10 cellular contexts compared by ENCODE assay signal in the genomic region with DNA sequence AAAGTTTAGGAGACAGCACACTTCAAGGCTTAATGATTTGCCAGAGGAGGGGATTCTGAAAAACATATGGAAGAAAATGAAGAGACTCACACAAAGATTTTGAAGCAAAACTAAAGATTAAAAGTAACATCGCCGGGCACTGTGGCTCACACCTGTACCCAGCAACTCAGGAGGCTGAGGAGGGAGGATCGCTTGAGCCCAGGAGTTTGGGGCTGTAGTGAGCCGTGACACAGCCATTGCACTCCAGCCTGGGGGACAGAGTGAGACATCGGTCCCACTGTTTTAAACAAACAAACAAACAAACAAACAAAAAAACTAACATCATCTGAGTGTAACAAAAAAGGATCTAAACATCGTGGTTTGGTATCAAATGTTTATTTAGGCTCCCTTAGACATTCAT. TPM values are rescaled to one million over a fixed set of nuclear protein-coding genes. Genes with fewer than 3 reads are reported as not detected.
DNase-seq lines count a peak whose midpoint lies in the region; ATAC-seq and TF ChIP-seq lines count a peak whose summit lies in the region.
"Had no signal": no experiment of that assay in that cellular context is flagged by ENCODE, and none has a peak within 500 bp of the region (broad histone marks: within the 10 kb centered on the region; RNA-seq: fewer than 3 reads in every experiment).

No MANE protein-coding gene starts in this region.

- H3K9me3 ChIP-seq in RWPE2 (ENCODE audit: severe bottlenecking), result no peaks in the 10 kb centered on the region
- H3K9me3 ChIP-seq in fibroblast of lung (ENCODE audit: control insufficient read depth, insufficient read depth, low read depth, low read length), result no peaks in the 10 kb centered on the region
- H3K9me3 ChIP-seq in skeletal muscle satellite cell (replicated peaks; ENCODE audit: low read length), result no peaks in the 10 kb centered on the region
- H3K9me3 ChIP-seq: HAP-1 had no signal

- DNase-seq in activated CD4-positive, alpha-beta T cell treated with anti-CD3 and anti-CD28 coated beads, Interleukin-2, amount 10 ng/mL, durations not matched to agents 24 days and 14 days, result no peak
- no peak for DNase-seq in activated CD4-positive, alpha-beta T cell treated with anti-CD3 and anti-CD28 coated beads for 1 hour
- peak; percentile 9 for DNase-seq in RWPE2 (ENCODE audit: low spot score)
- DNase-seq in fibroblast of lung (ENCODE audit: low read depth in 2 of 2), result no peak
- no peak for DNase-seq in NCI-H748 treated with DMSO at 0.1 percent for 48 hours (lab: John Stamatoyannopoulos, UW)
- no peak for DNase-seq in HUDEP-2 (lab: John Stamatoyannopoulos, UW; ENCODE audit: unreplicated experiment in 76 of 76)
- DNase-seq in DMS114 treated with DMSO at 0.1 percent for 48 hours (lab: John Stamatoyannopoulos, UW; ENCODE audit: unreplicated experiment), result no peak
- DNase-seq: AML-193 had no signal

- no peak overlapping the region for H2AFZ ChIP-seq in fibroblast of lung (ENCODE audit: low read length)

- H3K4me3 ChIP-seq in RWPE2 (ENCODE audit: severe bottlenecking) (no peak overlapping the region), fibroblast of lung (replicated peaks in 1 of 4; ENCODE audit: control extremely low read depth in 1 of 4, insufficient read depth in 1 of 4, low read depth in 3 of 4, low read length in 4 of 4) (peak overlapping the region in 3 of 4 experiments; percentile 12 to 35 (median 14)), skeletal muscle satellite cell (ENCODE audit: low read length) (peak overlapping the region; percentile 33)

- peak overlapping the region; percentile 50 for H3K4me3 Mint-ChIP-seq in activated CD4-positive, alpha-beta T cell treated with anti-CD3 and anti-CD28 coated beads, Interleukin-2, amount 10 ng/mL, durations not matched to agents 24 days and 14 days

- H3K36me3 ChIP-seq in RWPE2 (ENCODE audit: low read depth) (peaks cover 59% of the 10 kb centered on the region), fibroblast of lung (ENCODE audit: control insufficient read depth, insufficient read depth, low read length) (peaks cover 1% of the 10 kb centered on the region), skeletal muscle satellite cell (ENCODE audit: insufficient read depth, low read length) (peaks cover 42% of the 10 kb centered on the region)

- H3K4me2 ChIP-seq in fibroblast of lung (ENCODE audit: extremely low read depth, insufficient read depth, low read length) (peak overlapping the region; percentile 66), skeletal muscle satellite cell (ENCODE audit: low read length) (peak overlapping the region; percentile 59)

- peaks cover 52% of the 10 kb centered on the region for H3K4me1 Mint-ChIP-seq in activated CD4-positive, alpha-beta T cell treated with anti-CD3 and anti-CD28 coated beads, Interleukin-2, amount 10 ng/mL, durations not matched to agents 24 days and 14 days

- H3K9me3 Mint-ChIP-seq in activated CD4-positive, alpha-beta T cell treated with anti-CD3 and anti-CD28 coated beads, Interleukin-2, amount 10 ng/mL, durations not matched to agents 24 days and 14 days, result no peaks in the 10 kb centered on the region

- H3K79me2 ChIP-seq in fibroblast of lung (ENCODE audit: control insufficient read depth, insufficient read depth, low read length), result peaks cover 74% of the 10 kb centered on the region

- H3K27ac ChIP-seq in RWPE2 (ENCODE audit: poor library complexity, severe bottlenecking) (no peak overlapping the region), fibroblast of lung (ENCODE audit: insufficient read depth, low read length) (no peak overlapping the region)

- H3K27me3 ChIP-seq in RWPE2 (ENCODE audit: insufficient read depth, poor library complexity, severe bottlenecking) (no peaks in the 10 kb centered on the region), fibroblast of lung (ENCODE audit: control insufficient read depth, insufficient read depth, low read length) (no peaks in the 10 kb centered on the region), skeletal muscle satellite cell (ENCODE audit: control insufficient read depth, insufficient read depth, low read length) (no peaks in the 10 kb centered on the region)

- no peaks in the 10 kb centered on the region for H3K27me3 Mint-ChIP-seq in activated CD4-positive, alpha-beta T cell treated with anti-CD3 and anti-CD28 coated beads, Interleukin-2, amount 10 ng/mL, durations not matched to agents 24 days and 14 days

- H3K36me3 Mint-ChIP-seq in activated CD4-positive, alpha-beta T cell treated with anti-CD3 and anti-CD28 coated beads, Interleukin-2, amount 10 ng/mL, durations not matched to agents 24 days and 14 days (ENCODE audit: low read depth), result peaks cover 28% of the 10 kb centered on the region

- TF ChIP-seq CTCF in RWPE2 (IDR thresholded peaks at IDR 0.05; ENCODE audit: poor library complexity, severe bottlenecking) (no peak), fibroblast of lung (conservative IDR thresholded peaks at IDR 0.05 in 1 of 2, IDR thresholded peaks at IDR 0.05 in 1 of 2; ENCODE audit: low read depth in 1 of 2, low read length in 2 of 2) (no peak)

- no peak overlapping the region for H3K27ac Mint-ChIP-seq in activated CD4-positive, alpha-beta T cell treated with anti-CD3 and anti-CD28 coated beads, Interleukin-2, amount 10 ng/mL, durations not matched to agents 24 days and 14 days

- H3K9ac ChIP-seq in fibroblast of lung (ENCODE audit: insufficient read depth, low read length), result no peak overlapping the region
- no peak overlapping the region for H3K9ac ChIP-seq in skeletal muscle satellite cell (ENCODE audit: low read depth, low read length)

- H4K20me1 ChIP-seq in fibroblast of lung (ENCODE audit: control insufficient read depth, extremely low read depth, insufficient read depth, low read length), result peaks cover 7% of the 10 kb centered on the region

- no peak for ATAC-seq in RWPE2 (ENCODE audit: low read depth)

- H3K4me1 ChIP-seq in RWPE2 (ENCODE audit: insufficient read depth, poor library complexity, severe bottlenecking), result peaks cover 3% of the 10 kb centered on the region
- H3K4me1 ChIP-seq in fibroblast of lung (ENCODE audit: control insufficient read depth, extremely low read depth, insufficient read depth, low read length), result peaks cover 2% of the 10 kb centered on the region
- H3K4me1 ChIP-seq in skeletal muscle satellite cell (ENCODE audit: control insufficient read depth, insufficient read depth, low read length), result peaks cover 45% of the 10 kb centered on the region

- intact Hi-C loops in activated CD4-positive, alpha-beta T cell treated with anti-CD3 and anti-CD28 coated beads, Interleukin-2, amount 10 ng/mL, durations not matched to agents 24 days and 14 days (cut with micrococcal nuclease), result no loop called here

RNA-seq across cellular contexts. Expression of a gene that starts 2.5 kb away (rescaled TPM):
- total RNA-seq in activated CD4-positive, alpha-beta T cell treated with anti-CD3 and anti-CD28 coated beads, Interleukin-2, amount 10 ng/mL, durations not matched to agents 24 days and 14 days, result 64.0 and 73.8 TPM in 2 replicates
- 130 and 177 TPM in 2 replicates for total RNA-seq in fibroblast of lung
- 281 and 365 TPM in 2 replicates for polyA plus RNA-seq in fibroblast of lung
- polyA plus RNA-seq in fibroblast of lung (2012), result 219 and 288 TPM in 2 replicates
- polyA minus RNA-seq in fibroblast of lung (ENCODE audit: low replicate concordance), result 226 and 257 TPM in 2 replicates
- 192 and 243 TPM in 2 replicates for total RNA-seq in skeletal muscle satellite cell (2012; rRNA removed)

RNA-seq across cellular contexts. Expression of a gene that starts 33.7 kb away (rescaled TPM):
- total RNA-seq in activated CD4-positive, alpha-beta T cell treated with anti-CD3 and anti-CD28 coated beads, Interleukin-2, amount 10 ng/mL, durations not matched to agents 24 days and 14 days, result 18.8 and 26.8 TPM in 2 replicates
- 12.1 and 22.6 TPM in 2 replicates for total RNA-seq in fibroblast of lung
- polyA plus RNA-seq in fibroblast of lung, result 14.5 and 17.3 TPM in 2 replicates
- 13.7 and 15.3 TPM in 2 replicates for polyA plus RNA-seq in fibroblast of lung (2012)
- polyA minus RNA-seq in fibroblast of lung (ENCODE audit: low replicate concordance), result 29.7 and 34.1 TPM in 2 replicates
- total RNA-seq in skeletal muscle satellite cell (2012; rRNA removed), result 13.4 and 17.3 TPM in 2 replicates
